9 cellular contexts compared by ENCODE assay signal in the genomic region with DNA sequence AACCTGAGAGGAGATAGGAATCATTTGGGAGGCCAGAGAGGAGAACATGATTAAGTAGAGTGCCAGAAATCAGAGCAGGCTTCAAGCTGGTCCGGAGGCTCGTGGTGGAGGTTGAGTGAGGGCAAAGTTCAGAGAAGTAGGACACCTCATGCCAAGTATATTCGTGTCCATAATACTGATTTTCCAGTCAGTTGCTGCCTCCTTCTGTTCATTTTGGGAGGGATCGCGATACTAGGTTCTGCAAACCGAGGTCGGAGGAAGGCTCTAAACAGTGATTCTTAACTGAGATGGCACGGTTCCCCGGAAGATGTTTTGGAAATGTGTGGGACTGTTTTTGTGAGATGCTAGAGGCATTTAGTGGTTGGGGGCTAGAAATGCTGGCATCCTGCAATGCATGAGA. TPM values are rescaled to one million over a fixed set of nuclear protein-coding genes. Genes with fewer than 3 reads are reported as not detected.
A peak's percentile ranks its signal among the peaks of the same experiment; 100 is the strongest.
DNase-seq lines count a peak whose midpoint lies in the region; ATAC-seq, FAIRE-seq and TF ChIP-seq lines count a peak whose summit lies in the region.
"Had no signal": no experiment of that assay in that cellular context is flagged by ENCODE, and none has a peak within 500 bp of the region (broad histone marks: within the 10 kb centered on the region; RNA-seq: fewer than 3 reads in every experiment).

No MANE protein-coding gene starts in this region.

- POLR2A ChIA-PET in activated naive CD8-positive, alpha-beta T cell treated with anti-CD3 and anti-CD28 coated beads, Interleukin-2, amount 10 ng/mL, durations not matched to agents 7 days and 5 days (lab: Charles Lee) = interaction anchor here (0.9 to 2.0 kb wide), 2 partner anchors 83 to 89 kb away, joined by 3 to 11 read pairs; no protein-coding TSS in a partner anchor

- H3K4me3 ChIP-seq in kidney (ENCODE audit: low read length in 2 of 2) = no peak overlapping the region
- H3K4me3 ChIP-seq in upper lobe of right lung = no peak overlapping the region

- peaks cover 6% of the 10 kb centered on the region for H3K36me3 Mint-ChIP-seq in activated naive CD8-positive, alpha-beta T cell treated with anti-CD3 and anti-CD28 coated beads, Interleukin-2, amount 10 ng/mL, durations not matched to agents 7 days and 5 days

- H3K4me3 Mint-ChIP-seq in activated naive CD8-positive, alpha-beta T cell treated with anti-CD3 and anti-CD28 coated beads, Interleukin-2, amount 10 ng/mL, durations not matched to agents 7 days and 5 days = no peak overlapping the region

- H3K9me3 ChIP-seq in kidney (ENCODE audit: control insufficient read depth in 1 of 2, low read length in 2 of 2) = no peaks in the 10 kb centered on the region
- H3K9me3 ChIP-seq in upper lobe of right lung = no peaks in the 10 kb centered on the region

- H3K9ac ChIP-seq in kidney (ENCODE audit: low read length in 2 of 2) = no peak overlapping the region

- peaks cover 6% of the 10 kb centered on the region for H3K27me3 ChIP-seq in upper lobe of right lung

- ATAC-seq in activated naive CD8-positive, alpha-beta T cell treated with anti-CD3 and anti-CD28 coated beads, Interleukin-2, amount 10 ng/mL, durations not matched to agents 7 days and 5 days (ENCODE audit: low read depth) = peak; percentile 79
- ATAC-seq in upper lobe of right lung = peak; percentile 96

- no peaks in the 10 kb centered on the region for H3K36me3 ChIP-seq in kidney (ENCODE audit: control insufficient read depth in 1 of 2, insufficient read depth in 2 of 2, low read length in 2 of 2)
- H3K36me3 ChIP-seq in upper lobe of right lung = no peaks in the 10 kb centered on the region

- TF ChIP-seq CTCF in kidney (IDR thresholded peaks at IDR 0.05; ENCODE audit: borderline replicate concordance, extremely low read depth, insufficient read depth) = peak; percentile 49
- peak; percentile 56 for TF ChIP-seq CTCF in upper lobe of right lung (IDR thresholded peaks at IDR 0.05)

- intact Hi-C loops in kidney (cut with DNase I) = no loop called here
- intact Hi-C loops in upper lobe of right lung (cut with DNase I) = loop anchor here (10.0 kb wide), 1 partner anchor 96 kb away; no protein-coding TSS in a partner anchor

- peaks cover 16% of the 10 kb centered on the region for H3K4me1 Mint-ChIP-seq in activated naive CD8-positive, alpha-beta T cell treated with anti-CD3 and anti-CD28 coated beads, Interleukin-2, amount 10 ng/mL, durations not matched to agents 7 days and 5 days

- peak; percentile 26 for DNase-seq in SKM-1 treated with dmso at 0.1 percent for 144 hours (lab: John Stamatoyannopoulos, UW; ENCODE audit: unreplicated experiment)
- no peak for DNase-seq in SKM-1 (lab: John Stamatoyannopoulos, UW; ENCODE audit: unreplicated experiment)
- DNase-seq in NCI-H526 (lab: John Stamatoyannopoulos, UW) = peak; percentile 22 to 59
- no peak for DNase-seq in activated naive CD8-positive, alpha-beta T cell treated with anti-CD3 and anti-CD28 coated beads, Interleukin-2, amount 10 ng/mL, durations not matched to agents 7 days and 5 days
- DNase-seq in kidney = no peak
- no peak for DNase-seq in upper lobe of right lung
- DNase-seq in NCI-H1105 treated with DMSO at 0.1 percent for 48 hours (lab: John Stamatoyannopoulos, UW) = no peak
- DNase-seq in SK-N-DZ (ENCODE audit: low spot score) = no peak

- H3K27me3 Mint-ChIP-seq in activated naive CD8-positive, alpha-beta T cell treated with anti-CD3 and anti-CD28 coated beads, Interleukin-2, amount 10 ng/mL, durations not matched to agents 7 days and 5 days = peaks cover 2% of the 10 kb centered on the region

- peak overlapping the region; percentile 7 for H3K27ac Mint-ChIP-seq in activated naive CD8-positive, alpha-beta T cell treated with anti-CD3 and anti-CD28 coated beads, Interleukin-2, amount 10 ng/mL, durations not matched to agents 7 days and 5 days

- H3K27ac ChIP-seq in kidney (ENCODE audit: low read depth in 2 of 2, low read length in 2 of 2) = no peak overlapping the region
- H3K27ac ChIP-seq in upper lobe of right lung = no peak overlapping the region

- H3K4me1 ChIP-seq in kidney (ENCODE audit: control insufficient read depth in 1 of 2, insufficient read depth in 1 of 2, low read depth in 1 of 2, low read length in 2 of 2) (no peaks in the 10 kb centered on the region), upper lobe of right lung (peaks cover 9% of the 10 kb centered on the region)

- no peak for FAIRE-seq in kidney (lab: Jason Lieb, UNC)

- H3K9me3 Mint-ChIP-seq in activated naive CD8-positive, alpha-beta T cell treated with anti-CD3 and anti-CD28 coated beads, Interleukin-2, amount 10 ng/mL, durations not matched to agents 7 days and 5 days = peaks cover 2% of the 10 kb centered on the region

RNA-seq across cellular contexts. Expression of gene CD3E, which starts 13.6 kb away (rescaled TPM):
- total RNA-seq in activated naive CD8-positive, alpha-beta T cell treated with anti-CD3 and anti-CD28 coated beads, Interleukin-2, amount 10 ng/mL, durations not matched to agents 7 days and 5 days = 100 to 1,000 TPM; 607 to 630 TPM
- total RNA-seq in kidney (14.3 TPM), upper lobe of right lung (14.5 TPM)
- polyA plus RNA-seq in kidney (ENCODE audit: insufficient read depth, low read depth, low replicate concordance) = 2.2 TPM
- polyA plus RNA-seq in SK-N-DZ (2014; cell fraction: cytosol; rRNA removed) = not detected in 2 replicates
- polyA plus RNA-seq in SK-N-DZ (2014; cell fraction: nucleus; rRNA removed) = not detected in 2 replicates
- polyA plus RNA-seq: neural cell had no signal

RNA-seq across cellular contexts. Expression of gene MPZL2, which starts 26.8 kb away (rescaled TPM):
- total RNA-seq in activated naive CD8-positive, alpha-beta T cell treated with anti-CD3 and anti-CD28 coated beads, Interleukin-2, amount 10 ng/mL, durations not matched to agents 7 days and 5 days = 1 to 10 TPM; 8.2 to 9.2 TPM
- 111 TPM for total RNA-seq in kidney
- 16.8 TPM for polyA plus RNA-seq in kidney (ENCODE audit: insufficient read depth, low read depth, low replicate concordance)
- 119 TPM for total RNA-seq in upper lobe of right lung
- polyA plus RNA-seq in SK-N-DZ (2014; cell fraction: cytosol; rRNA removed) = not detected in 2 replicates
- polyA plus RNA-seq in SK-N-DZ (2014; cell fraction: nucleus; rRNA removed) = not detected in 2 replicates
- polyA plus RNA-seq: neural cell had no signal

RNA-seq across cellular contexts. Expression of gene MPZL3, which starts 38.8 kb away (rescaled TPM):
- total RNA-seq in activated naive CD8-positive, alpha-beta T cell treated with anti-CD3 and anti-CD28 coated beads, Interleukin-2, amount 10 ng/mL, durations not matched to agents 7 days and 5 days = 10 to 100 TPM; 24.5 to 29.8 TPM
- total RNA-seq in kidney (10.0 TPM), upper lobe of right lung (11.8 TPM)
- polyA plus RNA-seq in kidney (ENCODE audit: insufficient read depth, low read depth, low replicate concordance) = 1.7 TPM
- polyA plus RNA-seq in SK-N-DZ (2014; cell fraction: cytosol; rRNA removed) = not detected in 2 replicates
- not detected in 2 replicates for polyA plus RNA-seq in SK-N-DZ (2014; cell fraction: nucleus; rRNA removed)

RNA-seq across cellular contexts. Expression of gene CD3D, which starts 51.6 kb away (rescaled TPM):
- 100 to 1,000 TPM; 424 to 433 TPM for total RNA-seq in activated naive CD8-positive, alpha-beta T cell treated with anti-CD3 and anti-CD28 coated beads, Interleukin-2, amount 10 ng/mL, durations not matched to agents 7 days and 5 days
- total RNA-seq in kidney (8.7 TPM), upper lobe of right lung (8.5 TPM)
- polyA plus RNA-seq in kidney (ENCODE audit: insufficient read depth, low read depth, low replicate concordance) = 1.4 TPM
- polyA plus RNA-seq in SK-N-DZ (2014; cell fraction: cytosol; rRNA removed) = not detected in 2 replicates
- polyA plus RNA-seq in SK-N-DZ (2014; cell fraction: nucleus; rRNA removed) = not detected in 2 replicates
- polyA plus RNA-seq: neural cell had no signal

RNA-seq across cellular contexts. Expression of gene CD3G, which starts 53.2 kb away (rescaled TPM):
- total RNA-seq in activated naive CD8-positive, alpha-beta T cell treated with anti-CD3 and anti-CD28 coated beads, Interleukin-2, amount 10 ng/mL, durations not matched to agents 7 days and 5 days = 100 to 1,000 TPM; 199 to 212 TPM
- total RNA-seq in kidney (4.8 TPM), upper lobe of right lung (6.5 TPM)
- 0.45 TPM for polyA plus RNA-seq in kidney (ENCODE audit: insufficient read depth, low read depth, low replicate concordance)
- 0.36 and 1.8 TPM in 2 replicates for polyA plus RNA-seq in SK-N-DZ (2014; cell fraction: cytosol; rRNA removed)
- polyA plus RNA-seq in SK-N-DZ (2014; cell fraction: nucleus; rRNA removed) = not detected in 2 replicates
- polyA plus RNA-seq: neural cell had no signal

Comparison
In these comparisons a context has a peak if more than half of its experiments do, and no peak if none do; other contexts are left out.
1. DNase-seq: peak in SKM-1 treated with dmso at 0.1 percent for 144 hours (single experiment) and NCI-H526 (2 of 2); none in SKM-1 (single experiment), activated naive CD8-positive, alpha-beta T cell treated with anti-CD3 and anti-CD28 coated beads, Interleukin-2, amount 10 ng/mL, durations not matched to agents 7 days and 5 days (single experiment), kidney (single experiment), upper lobe of right lung (single experiment), NCI-H1105 treated with DMSO at 0.1 percent for 48 hours (single experiment) and SK-N-DZ (single experiment).
2. RNA of gene CD3E, which starts 13.6 kb away (total RNA-seq): 607 to 630 TPM in activated naive CD8-positive, alpha-beta T cell treated with anti-CD3 and anti-CD28 coated beads, Interleukin-2, amount 10 ng/mL, durations not matched to agents 7 days and 5 days; 14.5 TPM in upper lobe of right lung (single experiment) and 14.3 TPM in kidney (single experiment); every median in the first group is over 10 times any median in the second.
3. RNA of gene MPZL2, which starts 26.8 kb away (total RNA-seq): 119 TPM in upper lobe of right lung (single experiment) and 111 TPM in kidney (single experiment); 8.2 to 9.2 TPM in activated naive CD8-positive, alpha-beta T cell treated with anti-CD3 and anti-CD28 coated beads, Interleukin-2, amount 10 ng/mL, durations not matched to agents 7 days and 5 days; every median in the first group is over 10 times any median in the second.